Comparison of ENCODE assay signal across 21 cellular contexts in the genomic region with DNA sequence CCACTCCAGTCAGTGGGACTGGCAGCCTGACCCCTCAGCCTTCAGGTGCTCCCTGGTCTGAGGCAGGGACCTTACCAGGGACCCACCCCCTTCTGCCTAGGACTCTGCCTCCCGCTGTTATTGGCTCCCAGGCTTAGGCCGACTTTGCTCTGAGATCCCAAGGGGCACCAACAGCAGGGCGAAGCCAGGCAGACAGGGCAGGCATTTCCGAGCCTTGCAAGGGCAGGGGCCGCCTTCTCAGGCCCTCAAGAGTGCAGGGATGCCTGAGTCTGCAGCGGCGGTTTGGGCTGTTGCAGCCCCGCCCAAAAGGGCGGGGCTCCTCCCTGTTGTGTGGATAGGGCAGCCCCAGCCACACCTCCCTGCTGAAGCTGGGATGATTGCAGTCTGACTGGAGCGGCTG.
DNase-seq lines count a peak whose midpoint lies in the region; ATAC-seq and TF ChIP-seq lines count a peak whose summit lies in the region.
"Had no signal": no experiment of that assay in that cellular context is flagged by ENCODE, and none has a peak within 500 bp of the region (broad histone marks: within the 10 kb centered on the region; RNA-seq: fewer than 3 reads in every experiment).

No MANE protein-coding gene starts in this region.

- H3K27me3 ChIP-seq in HUES6 (ENCODE audit: control insufficient read depth, insufficient read depth, low read length) = no peaks in the 10 kb centered on the region
- H3K27me3 ChIP-seq: adrenal gland; BLaER1 treated with 17β-estradiol and CSF1 and Interleukin-3, amounts not matched to agents 10 nM and 100 nM; cardiac muscle cell; esophagus muscularis mucosa; tibial artery had no signal

- CTCF ChIA-PET in WTC11 (lab: Charles Lee) = interaction anchor here (0.7 kb wide), 1 partner anchor 394 kb away, joined by 3 read pairs; no protein-coding TSS in a partner anchor

- POLR2A ChIA-PET in WTC11 (lab: Charles Lee) = no interaction called here

- H3K27ac ChIP-seq in HUES6 (ENCODE audit: low read depth, low read length) = no peak overlapping the region
- H3K27ac ChIP-seq: 22Rv1; adrenal gland; BLaER1 treated with 17β-estradiol and CSF1 and Interleukin-3, amounts not matched to agents 10 nM and 100 nM; cardiac muscle cell; esophagus muscularis mucosa; tibial artery had no signal

- no peak overlapping the region for H3K9ac ChIP-seq in HUES6 (ENCODE audit: low read length)
- H3K9ac ChIP-seq: BLaER1 treated with 17β-estradiol and CSF1 and Interleukin-3, amounts not matched to agents 10 nM and 100 nM had no signal

- H3K27me3 Mint-ChIP-seq in WTC11 (ENCODE audit: low read depth) = no peaks in the 10 kb centered on the region
- H3K27me3 Mint-ChIP-seq in stimulated activated memory B cell treated with anti-CD40 and anti-IgM and Interleukin-4, amounts not matched to agents 10 μg/mL and 1 μg/mL and 100 μg/mL, for 72 hours = no peaks in the 10 kb centered on the region
- H3K27me3 Mint-ChIP-seq: activated CD8-positive, alpha-beta memory T cell treated with anti-CD3 and anti-CD28 coated beads, Interleukin-2, amount 10 ng/mL, durations not matched to agents 7 days and 5 days; naive thymus-derived CD8-positive, alpha-beta T cell had no signal

- no peak for TF ChIP-seq CTCF in WTC11 (IDR thresholded peaks at IDR 0.05)

- H3K9me3 Mint-ChIP-seq in WTC11 = peaks cover 7% of the 10 kb centered on the region
- H3K9me3 Mint-ChIP-seq in stimulated activated memory B cell treated with anti-CD40 and anti-IgM and Interleukin-4, amounts not matched to agents 10 μg/mL and 1 μg/mL and 100 μg/mL, for 72 hours = no peaks in the 10 kb centered on the region

- H3K9me3 ChIP-seq in HUES6 (ENCODE audit: control insufficient read depth, insufficient read depth, low read depth, low read length) = no peaks in the 10 kb centered on the region
- H3K9me3 ChIP-seq: adrenal gland, esophagus muscularis mucosa, tibial artery had no signal

- no peak overlapping the region for H3K27ac Mint-ChIP-seq in WTC11
- H3K27ac Mint-ChIP-seq in stimulated activated memory B cell treated with anti-CD40 and anti-IgM and Interleukin-4, amounts not matched to agents 10 μg/mL and 1 μg/mL and 100 μg/mL, for 72 hours = no peak overlapping the region
- H3K27ac Mint-ChIP-seq: activated CD8-positive, alpha-beta memory T cell treated with anti-CD3 and anti-CD28 coated beads, Interleukin-2, amount 10 ng/mL, durations not matched to agents 7 days and 5 days; activated T-helper 2 cell treated with anti-CD3 and anti-CD28 coated beads, Interferon-gamma antibody, Interleukin-2, Interleukin-4, amounts not matched to agents 10 μg/mL and 5 μg/mL and 100 μg/mL, durations not matched to agents 14 hours and 24 hours and 36 hours; naive thymus-derived CD8-positive, alpha-beta T cell; T-helper 1 cell treated with Interleukin-12 subunit alpha and Interleukin-12 subunit beta and Interleukin-4 antibody, amounts not matched to agents 30 μg/mL and 1 μg/mL, for 36 hours had no signal

- DNase-seq in DMS 273 (lab: John Stamatoyannopoulos, UW; ENCODE audit: unreplicated experiment) (peak; percentile 30), DMS 273 treated with DMSO at 0.1 percent for 48 hours (lab: John Stamatoyannopoulos, UW) (no peak), WTC11 (ENCODE audit: low spot score) (peak; percentile 77), Ammon's horn (ENCODE audit: low spot score) (no peak), islet precursor cell (no peak), medulla oblongata (ENCODE audit: extremely low spot score) (no peak)
- DNase-seq: activated CD8-positive, alpha-beta memory T cell treated with anti-CD3 and anti-CD28 coated beads, Interleukin-2, amount 10 ng/mL, durations not matched to agents 7 days and 5 days; adrenal gland; DMS79; mammary epithelial cell; naive thymus-derived CD8-positive, alpha-beta T cell; NCI-H1092; tibial artery had no signal

- no peak overlapping the region for H3K4me3 Mint-ChIP-seq in WTC11
- H3K4me3 Mint-ChIP-seq in stimulated activated memory B cell treated with anti-CD40 and anti-IgM and Interleukin-4, amounts not matched to agents 10 μg/mL and 1 μg/mL and 100 μg/mL, for 72 hours = no peak overlapping the region
- H3K4me3 Mint-ChIP-seq: activated CD8-positive, alpha-beta memory T cell treated with anti-CD3 and anti-CD28 coated beads, Interleukin-2, amount 10 ng/mL, durations not matched to agents 7 days and 5 days; naive thymus-derived CD8-positive, alpha-beta T cell; T-helper 1 cell treated with Interleukin-12 subunit alpha and Interleukin-12 subunit beta and Interleukin-4 antibody, amounts not matched to agents 30 μg/mL and 1 μg/mL, for 36 hours had no signal

- H3K36me3 ChIP-seq in HUES6 (ENCODE audit: control insufficient read depth, insufficient read depth, low read length) = no peaks in the 10 kb centered on the region
- H3K36me3 ChIP-seq: adrenal gland; BLaER1 treated with 17β-estradiol and CSF1 and Interleukin-3, amounts not matched to agents 10 nM and 100 nM; cardiac muscle cell; esophagus muscularis mucosa; tibial artery had no signal

- peak overlapping the region; percentile 48 for H3K4me3 ChIP-seq in HUES6 (ENCODE audit: low read depth, low read length)
- H3K4me3 ChIP-seq: adrenal gland; BLaER1 treated with 17β-estradiol and CSF1 and Interleukin-3, amounts not matched to agents 10 nM and 100 nM; cardiac muscle cell; esophagus muscularis mucosa; tibial artery had no signal

- peak; percentile 100 for ATAC-seq in WTC11
- ATAC-seq in stimulated activated memory B cell treated with anti-CD40 and anti-IgM and Interleukin-4, amounts not matched to agents 10 μg/mL and 1 μg/mL and 100 μg/mL, for 72 hours = peak; percentile 41
- ATAC-seq: activated CD8-positive, alpha-beta memory T cell treated with anti-CD3 and anti-CD28 coated beads, Interleukin-2, amount 10 ng/mL, durations not matched to agents 7 days and 5 days; naive thymus-derived CD8-positive, alpha-beta T cell had no signal

- H3K4me1 Mint-ChIP-seq in WTC11 = peaks cover 10% of the 10 kb centered on the region
- H3K4me1 Mint-ChIP-seq in stimulated activated memory B cell treated with anti-CD40 and anti-IgM and Interleukin-4, amounts not matched to agents 10 μg/mL and 1 μg/mL and 100 μg/mL, for 72 hours = no peaks in the 10 kb centered on the region
- H3K4me1 Mint-ChIP-seq: activated CD8-positive, alpha-beta memory T cell treated with anti-CD3 and anti-CD28 coated beads, Interleukin-2, amount 10 ng/mL, durations not matched to agents 7 days and 5 days; naive thymus-derived CD8-positive, alpha-beta T cell had no signal

- peaks cover 3% of the 10 kb centered on the region; the same call in 1 of the 2 replicates for H3K36me3 Mint-ChIP-seq in WTC11
- H3K36me3 Mint-ChIP-seq in stimulated activated memory B cell treated with anti-CD40 and anti-IgM and Interleukin-4, amounts not matched to agents 10 μg/mL and 1 μg/mL and 100 μg/mL, for 72 hours = no peaks in the 10 kb centered on the region
- H3K36me3 Mint-ChIP-seq: activated CD8-positive, alpha-beta memory T cell treated with anti-CD3 and anti-CD28 coated beads, Interleukin-2, amount 10 ng/mL, durations not matched to agents 7 days and 5 days; naive thymus-derived CD8-positive, alpha-beta T cell had no signal

- H3K4me1 ChIP-seq in HUES6 (ENCODE audit: control insufficient read depth, insufficient read depth, low read length) = 0 out of 2 replicates have a peak, but pooled peaks cover 3% of the 10 kb centered on the region
- H3K4me1 ChIP-seq: adrenal gland; BLaER1 treated with 17β-estradiol and CSF1 and Interleukin-3, amounts not matched to agents 10 nM and 100 nM; esophagus muscularis mucosa; tibial artery had no signal

TF ChIP-seq in WTC11, 78 proteins besides CTCF, POLR2A, EP300 and RAD21:
- TF ChIP-seq, protein P1, sequence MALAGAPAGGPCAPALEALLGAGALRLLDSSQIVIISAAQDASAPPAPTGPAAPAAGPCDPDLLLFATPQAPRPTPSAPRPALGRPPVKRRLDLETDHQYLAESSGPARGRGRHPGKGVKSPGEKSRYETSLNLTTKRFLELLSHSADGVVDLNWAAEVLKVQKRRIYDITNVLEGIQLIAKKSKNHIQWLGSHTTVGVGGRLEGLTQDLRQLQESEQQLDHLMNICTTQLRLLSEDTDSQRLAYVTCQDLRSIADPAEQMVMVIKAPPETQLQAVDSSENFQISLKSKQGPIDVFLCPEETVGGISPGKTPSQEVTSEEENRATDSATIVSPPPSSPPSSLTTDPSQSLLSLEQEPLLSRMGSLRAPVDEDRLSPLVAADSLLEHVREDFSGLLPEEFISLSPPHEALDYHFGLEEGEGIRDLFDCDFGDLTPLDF (CRISPR knock-in tag; IDR thresholded peaks at IDR 0.05) = no peak
- TF ChIP-seq, protein P2, sequence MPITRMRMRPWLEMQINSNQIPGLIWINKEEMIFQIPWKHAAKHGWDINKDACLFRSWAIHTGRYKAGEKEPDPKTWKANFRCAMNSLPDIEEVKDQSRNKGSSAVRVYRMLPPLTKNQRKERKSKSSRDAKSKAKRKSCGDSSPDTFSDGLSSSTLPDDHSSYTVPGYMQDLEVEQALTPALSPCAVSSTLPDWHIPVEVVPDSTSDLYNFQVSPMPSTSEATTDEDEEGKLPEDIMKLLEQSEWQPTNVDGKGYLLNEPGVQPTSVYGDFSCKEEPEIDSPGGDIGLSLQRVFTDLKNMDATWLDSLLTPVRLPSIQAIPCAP (CRISPR knock-in tag; IDR thresholded peaks at IDR 0.05) = no peak
- TF ChIP-seq ELF4 (CRISPR knock-in tag; IDR thresholded peaks at IDR 0.05; ENCODE audit: low read depth) = no peak
TF ChIP-seq in WTC11: peak in this region for 0.

Comparison
In these comparisons a context has a peak if more than half of its experiments do, and no peak if none do; other contexts are left out.
1. DNase-seq: peak in DMS 273 (single experiment) and WTC11 (single experiment); none in DMS 273 treated with DMSO at 0.1 percent for 48 hours (single experiment), Ammon's horn (single experiment), islet precursor cell (single experiment) and medulla oblongata (single experiment).